ENCODE assay signal across 25 cellular contexts in the genomic region with DNA sequence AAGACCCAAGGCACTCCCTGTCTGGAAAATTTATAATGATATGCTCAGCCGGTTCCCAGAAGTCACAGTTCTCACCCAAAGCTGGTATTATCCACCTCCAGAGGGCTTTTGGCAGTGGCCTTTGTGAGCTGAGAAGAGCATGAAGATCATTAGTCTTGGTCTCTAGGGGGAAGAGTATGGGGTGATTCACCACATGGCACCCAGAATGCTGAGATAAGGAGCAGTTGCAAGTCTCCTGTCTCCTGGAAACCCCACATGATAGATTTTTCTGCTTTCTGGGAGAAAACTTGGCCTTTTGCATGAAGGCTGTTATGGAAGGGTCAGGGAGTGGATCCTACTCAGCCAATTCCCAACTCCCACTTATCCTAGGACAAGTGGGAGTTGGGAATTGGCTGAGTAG.
DNase-seq lines count a peak whose midpoint lies in the region; ATAC-seq, FAIRE-seq and TF ChIP-seq lines count a peak whose summit lies in the region.
"Had no signal": no experiment of that assay in that cellular context is flagged by ENCODE, and none has a peak within 500 bp of the region (broad histone marks: within the 10 kb centered on the region; RNA-seq: fewer than 3 reads in every experiment).

No MANE protein-coding gene starts in this region.

- H3K9me3 Mint-ChIP-seq in activated T-helper 1 cell treated with anti-CD3 and anti-CD28 coated beads, Interleukin-12 subunit alpha, Interleukin-12 subunit beta, Interleukin-2, Interleukin-4 antibody, amounts not matched to agents 30 ng/mL and 10 ng/mL and 1 ng/mL, durations not matched to agents 14 hours and 24 hours and 36 hours: no peaks in the 10 kb centered on the region
- H3K9me3 Mint-ChIP-seq: CD14-positive monocyte, GM23338, T-cell had no signal

- H3K9me3 ChIP-seq in GM23248 (ENCODE audit: low read depth) (no peaks in the 10 kb centered on the region), K562 (replicated peaks; ENCODE audit: control insufficient read depth, insufficient read depth, low read depth, low read length) (no peaks in the 10 kb centered on the region), thyroid gland (no peaks in the 10 kb centered on the region)
- H3K9me3 ChIP-seq: BE2C had no signal

- in situ Hi-C loops in GM23248 (cut with MboI): no loop called here
- in situ Hi-C loops in K562 (cut with MboI): no loop called here
- in situ Hi-C loops in GM13977 (cut with MboI; ENCODE audit: low pct_unique_long_range_greater_than_20kb, low sequenced_read_pairs, unreplicated experiment): no loop called here

- peaks cover 7% of the 10 kb centered on the region for H3K4me1 ChIP-seq in GM23248 (ENCODE audit: insufficient read depth)
- H3K4me1 ChIP-seq in K562 (replicated peaks in 1 of 2; ENCODE audit: control insufficient read depth in 2 of 2, insufficient read depth in 2 of 2, low read length in 2 of 2): no peaks in the 10 kb centered on the region
- H3K4me1 ChIP-seq in thyroid gland: peaks cover 13 to 20% of the 10 kb centered on the region in 2 donors
- H3K4me1 ChIP-seq: BE2C had no signal

- peaks cover 9% of the 10 kb centered on the region for H3K4me1 Mint-ChIP-seq in activated T-helper 1 cell treated with anti-CD3 and anti-CD28 coated beads, Interleukin-12 subunit alpha, Interleukin-12 subunit beta, Interleukin-2, Interleukin-4 antibody, amounts not matched to agents 30 ng/mL and 10 ng/mL and 1 ng/mL, durations not matched to agents 14 hours and 24 hours and 36 hours (ENCODE audit: low read depth)
- H3K4me1 Mint-ChIP-seq: CD14-positive monocyte had no signal

- CTCF ChIA-PET in K562 (lab: Yijun Ruan, JAX; ENCODE audit: low intra/inter-chr PET ratio): no interaction called here

- H3K4me3 Mint-ChIP-seq in activated T-helper 1 cell treated with anti-CD3 and anti-CD28 coated beads, Interleukin-12 subunit alpha, Interleukin-12 subunit beta, Interleukin-2, Interleukin-4 antibody, amounts not matched to agents 30 ng/mL and 10 ng/mL and 1 ng/mL, durations not matched to agents 14 hours and 24 hours and 36 hours: no peak overlapping the region
- H3K4me3 Mint-ChIP-seq: CD14-positive monocyte, GM23338, H9, T-cell had no signal

- no TSS peak for BruUV-seq in K562 (replicated peaks; lab: Mats Ljungman, UMichigan)

- no peaks in the 10 kb centered on the region for H3K9me2 ChIP-seq in GM23248 (ENCODE audit: insufficient read depth)

- no peak for TF ChIP-seq CTCF in K562 (IDR thresholded peaks at IDR 0.05 in 2 of 3, conservative IDR thresholded peaks at IDR 0.05 in 1 of 3; ENCODE audit: insufficient read depth in 2 of 3, low read depth in 1 of 3, low read length in 3 of 3)
- TF ChIP-seq CTCF in thyroid gland (IDR thresholded peaks at IDR 0.05): no peak
- no peak for TF ChIP-seq CTCF in GM13977 (IDR thresholded peaks at IDR 0.05; ENCODE audit: extremely low read depth, insufficient read depth, missing control alignments)

- H3K9ac ChIP-seq in GM23248 (no peak overlapping the region), K562 (ENCODE audit: insufficient read depth in 1 of 2, low read depth in 2 of 2, low read length in 2 of 2) (no peak overlapping the region)
- H3K9ac ChIP-seq: KMS-11 had no signal

- no peak for TF ChIP-seq POLR2A in K562 (conservative IDR thresholded peaks at IDR 0.05)
- no peak for TF ChIP-seq POLR2A in thyroid gland (IDR thresholded peaks at IDR 0.05)

- no peaks in the 10 kb centered on the region for H3K36me3 Mint-ChIP-seq in activated T-helper 1 cell treated with anti-CD3 and anti-CD28 coated beads, Interleukin-12 subunit alpha, Interleukin-12 subunit beta, Interleukin-2, Interleukin-4 antibody, amounts not matched to agents 30 ng/mL and 10 ng/mL and 1 ng/mL, durations not matched to agents 14 hours and 24 hours and 36 hours (ENCODE audit: low read depth)
- H3K36me3 Mint-ChIP-seq: CD14-positive monocyte, T-cell had no signal

- no peaks in the 10 kb centered on the region for H3F3A ChIP-seq in GM23248 (ENCODE audit: insufficient read depth)

- H3K4me3 ChIP-seq in GM23248 (no peak overlapping the region), K562 (no peak overlapping the region), thyroid gland (replicated peaks in 1 of 3) (no peak overlapping the region)
- H3K4me3 ChIP-seq: GM23338 had no signal

- H3K27me3 ChIP-seq in GM23248 (replicated peaks; ENCODE audit: insufficient read depth): no peaks in the 10 kb centered on the region
- peaks cover 0 to 12% of the 10 kb centered on the region in 2 experiments; a peak in 3 of 5 replicates for H3K27me3 ChIP-seq in K562 (ENCODE audit: control insufficient read depth in 2 of 2, insufficient read depth in 2 of 2, low read length in 2 of 2)
- peaks cover 3% of the 10 kb centered on the region for H3K27me3 ChIP-seq in thyroid gland
- H3K27me3 ChIP-seq: BE2C had no signal

- no peak for ATAC-seq in K562
- ATAC-seq: GM23338, T-cell had no signal

- POLR2A ChIA-PET in K562 (lab: Yijun Ruan, JAX): no interaction called here

- TF ChIP-seq EP300 in K562 (IDR thresholded peaks at IDR 0.05; ENCODE audit: low read length): no peak

- no peak overlapping the region for H3K4me2 ChIP-seq in GM23248 (ENCODE audit: unreplicated experiment)
- H3K4me2 ChIP-seq in K562 (ENCODE audit: insufficient read depth, low read length): no peak overlapping the region
- H3K4me2 ChIP-seq: GM23338, KMS-11 had no signal

- no peak overlapping the region for H3K27ac ChIP-seq in GM23248
- H3K27ac ChIP-seq in K562 (ENCODE audit: extremely low read depth, low read depth, low read length): no peak overlapping the region
- H3K27ac ChIP-seq in thyroid gland: peak overlapping the region in 2 of 3 donors; percentile 25 to 60
- H3K27ac ChIP-seq: KMS-11, RWPE1 had no signal

- H3K36me3 ChIP-seq in GM23248 (ENCODE audit: low read depth) (no peaks in the 10 kb centered on the region), K562 (ENCODE audit: control insufficient read depth, insufficient read depth, low read length) (no peaks in the 10 kb centered on the region), thyroid gland (no peaks in the 10 kb centered on the region)
- H3K36me3 ChIP-seq: BE2C had no signal

- no peak overlapping the region for H2AFZ ChIP-seq in GM23248
- no peak overlapping the region for H2AFZ ChIP-seq in K562 (ENCODE audit: low read depth, low read length)
- H2AFZ ChIP-seq: GM23338 had no signal

- H3K27ac Mint-ChIP-seq in activated T-helper 1 cell treated with anti-CD3 and anti-CD28 coated beads, Interleukin-12 subunit alpha, Interleukin-12 subunit beta, Interleukin-2, Interleukin-4 antibody, amounts not matched to agents 30 ng/mL and 10 ng/mL and 1 ng/mL, durations not matched to agents 14 hours and 24 hours and 36 hours: no peak overlapping the region
- H3K27ac Mint-ChIP-seq: CD14-positive monocyte, GM23338, T-cell had no signal

- peak; percentile 54 for DNase-seq in GM23248
- DNase-seq in OCI-M1 (lab: John Stamatoyannopoulos, UW): peak; percentile 14
- peak in 1 of 4 experiments; percentile 22 for DNase-seq in K562 (ENCODE audit: extremely low read depth in 1 of 4, low spot score in 3 of 4)
- no peak for DNase-seq in thyroid gland
- no peak for DNase-seq in GM13977 (ENCODE audit: low spot score)
- DNase-seq in activated CD4-positive, alpha-beta T cell treated with anti-CD3 and anti-CD28 coated beads for 48 hours: no peak
- no peak for DNase-seq in activated T-helper 1 cell treated with anti-CD3 and anti-CD28 coated beads, Interleukin-12 subunit alpha, Interleukin-12 subunit beta, Interleukin-2, Interleukin-4 antibody, amounts not matched to agents 30 ng/mL and 10 ng/mL and 1 ng/mL, durations not matched to agents 14 hours and 24 hours and 36 hours (ENCODE audit: low spot score)
- DNase-seq: BE2C; DMS153; DND-41; H9; IMR-90; NCI-H1048; NCI-H1417; NCI-H1694; NCI-H2081 treated with DMSO at 0.1 percent for 48 hours; NCI-H2171 treated with DMSO at 0.1 percent for 48 hours; NCI-H526; NK-92 treated with Interleukin-12 subunit alpha and Interleukin-12 subunit beta, amount 100 ng/mL, for 24 hours; SHP77; T-cell had no signal

- intact Hi-C loops in K562 (cut with micrococcal nuclease) (no loop called here), thyroid gland (cut with DNase I) (no loop called here)
- intact Hi-C loops in activated T-helper 1 cell treated with anti-CD3 and anti-CD28 coated beads, Interleukin-12 subunit alpha, Interleukin-12 subunit beta, Interleukin-2, Interleukin-4 antibody, amounts not matched to agents 30 ng/mL and 10 ng/mL and 1 ng/mL, durations not matched to agents 14 hours and 24 hours and 36 hours (cut with micrococcal nuclease): no loop called here

- peaks cover 2% of the 10 kb centered on the region for H3K27me3 Mint-ChIP-seq in activated T-helper 1 cell treated with anti-CD3 and anti-CD28 coated beads, Interleukin-12 subunit alpha, Interleukin-12 subunit beta, Interleukin-2, Interleukin-4 antibody, amounts not matched to agents 30 ng/mL and 10 ng/mL and 1 ng/mL, durations not matched to agents 14 hours and 24 hours and 36 hours (ENCODE audit: insufficient read depth)

- H3K9me1 ChIP-seq in K562 (ENCODE audit: control insufficient read depth, insufficient read depth, low read length): no peaks in the 10 kb centered on the region

- H3K79me2 ChIP-seq in GM23248 (ENCODE audit: insufficient read depth) (no peaks in the 10 kb centered on the region), K562 (ENCODE audit: control insufficient read depth, insufficient read depth, low read length) (no peaks in the 10 kb centered on the region)

- no peak for TF ChIP-seq RAD21 in K562 (CRISPR knock-in tag; conservative IDR thresholded peaks at IDR 0.05 in 1 of 2, IDR thresholded peaks at IDR 0.05 in 1 of 2)

- 31 to 43% methylated on average over 1 of the region's 1 CpG for WGBS in GM23248 (ENCODE audit: low coverage in 1 of 2, low lambda C conversion rate in 2 of 2, missing lambda C conversion rate in 2 of 2), 2 experiments
- 0% methylated on average over 1 of the region's 1 CpG for WGBS in K562 (ENCODE audit: insufficient coverage, low coverage, missing lambda C conversion rate)
- WGBS in thyroid gland, 2 donors: 17 to 20% methylated on average over 1 of the region's 1 CpG

- no peaks in the 10 kb centered on the region for H4K20me1 ChIP-seq in GM23248 (ENCODE audit: insufficient read depth)
- no peaks in the 10 kb centered on the region for H4K20me1 ChIP-seq in K562 (replicated peaks; ENCODE audit: control insufficient read depth, insufficient read depth, low read length)

- no peak for FAIRE-seq in K562 (lab: Jason Lieb, UNC)

TF ChIP-seq in K562, 482 proteins besides CTCF, POLR2A, EP300 and RAD21:
- peak; percentile 69 for TF ChIP-seq FOSL1 (tag; conservative IDR thresholded peaks at IDR 0.05)
- TF ChIP-seq, protein P1, sequence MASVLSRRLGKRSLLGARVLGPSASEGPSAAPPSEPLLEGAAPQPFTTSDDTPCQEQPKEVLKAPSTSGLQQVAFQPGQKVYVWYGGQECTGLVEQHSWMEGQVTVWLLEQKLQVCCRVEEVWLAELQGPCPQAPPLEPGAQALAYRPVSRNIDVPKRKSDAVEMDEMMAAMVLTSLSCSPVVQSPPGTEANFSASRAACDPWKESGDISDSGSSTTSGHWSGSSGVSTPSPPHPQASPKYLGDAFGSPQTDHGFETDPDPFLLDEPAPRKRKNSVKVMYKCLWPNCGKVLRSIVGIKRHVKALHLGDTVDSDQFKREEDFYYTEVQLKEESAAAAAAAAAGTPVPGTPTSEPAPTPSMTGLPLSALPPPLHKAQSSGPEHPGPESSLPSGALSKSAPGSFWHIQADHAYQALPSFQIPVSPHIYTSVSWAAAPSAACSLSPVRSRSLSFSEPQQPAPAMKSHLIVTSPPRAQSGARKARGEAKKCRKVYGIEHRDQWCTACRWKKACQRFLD (CRISPR knock-in tag; IDR thresholded peaks at IDR 0.05): no peak

Comparison
In these comparisons a context has a peak if more than half of its experiments do, and no peak if none do; other contexts are left out.
1. DNase-seq: peak in GM23248 (single experiment) and OCI-M1 (single experiment); none in thyroid gland (0 of 2), GM13977 (single experiment), activated CD4-positive, alpha-beta T cell treated with anti-CD3 and anti-CD28 coated beads for 48 hours (single experiment) and activated T-helper 1 cell treated with anti-CD3 and anti-CD28 coated beads, Interleukin-12 subunit alpha, Interleukin-12 subunit beta, Interleukin-2, Interleukin-4 antibody, amounts not matched to agents 30 ng/mL and 10 ng/mL and 1 ng/mL, durations not matched to agents 14 hours and 24 hours and 36 hours (single experiment).
2. H3K27ac ChIP-seq: peak in thyroid gland (2 of 3); none in GM23248 (single experiment) and K562 (single experiment).